Comparison of ENCODE assay signal across 9 cellular contexts in genomic region chr11:10906521-10906920, GRCh38. TPM values are rescaled to one million over a fixed set of nuclear protein-coding genes. Genes with fewer than 3 reads are reported as not detected.
A peak's percentile ranks its signal among the peaks of the same experiment; 100 is the strongest.
DNase-seq lines count a peak whose midpoint lies in the region; ATAC-seq and TF ChIP-seq lines count a peak whose summit lies in the region.
"Had no signal": no experiment of that assay in that cellular context is flagged by ENCODE, and none has a peak within 500 bp of the region (broad histone marks: within the 10 kb centered on the region; RNA-seq: fewer than 3 reads in every experiment).

No MANE protein-coding gene starts in this region.

- ATAC-seq in Right ventricle myocardium inferior, result peak; percentile 51
- ATAC-seq in upper lobe of right lung, result peak; percentile 21

- H3K27ac ChIP-seq in SJCRH30, result peak overlapping the region; percentile 34
- no peak overlapping the region for H3K27ac ChIP-seq in upper lobe of right lung

- H3K4me3 ChIP-seq in SJCRH30 (no peak overlapping the region), foreskin fibroblast (ENCODE audit: low read depth in 1 of 2, low read length in 2 of 2) (no peak overlapping the region), upper lobe of right lung (no peak overlapping the region)

- H3K9me3 ChIP-seq in SJCRH30 (replicated peaks) (no peaks in the 10 kb centered on the region), upper lobe of right lung (no peaks in the 10 kb centered on the region)

- no peaks in the 10 kb centered on the region for H3K27me3 ChIP-seq in SJCRH30
- no peaks in the 10 kb centered on the region for H3K27me3 ChIP-seq in upper lobe of right lung

- TF ChIP-seq CTCF in foreskin fibroblast (IDR thresholded peaks at IDR 0.05; ENCODE audit: low read depth, low read length) (no peak), upper lobe of right lung (IDR thresholded peaks at IDR 0.05) (no peak)

- DNase-seq in Right ventricle myocardium inferior (ENCODE audit: missing footprints) (no peak), cardiac septum (ENCODE audit: low spot score) (no peak), SJCRH30 (peak; percentile 63 to 86), foreskin fibroblast (peak; percentile 60 to 69), upper lobe of right lung (no peak), NCI-H187 treated with DMSO at 0.1 percent for 48 hours (lab: John Stamatoyannopoulos, UW) (no peak), superior temporal gyrus (ENCODE audit: extremely low spot score) (no peak)
- no peak for DNase-seq in activated CD4-positive, CD25-positive, alpha-beta regulatory T cell treated with anti-CD3 and anti-CD28 coated beads, Interleukin-2, amount 50 U/mL, for 72 hours
- DNase-seq: naive B cell had no signal

- H3K36me3 ChIP-seq in SJCRH30 (no peaks in the 10 kb centered on the region), upper lobe of right lung (no peaks in the 10 kb centered on the region)

- intact Hi-C loops in Right ventricle myocardium inferior (cut with DNase I) (loop anchor here (5.0 kb wide), 1 partner anchor 114 kb away; no protein-coding TSS in a partner anchor), cardiac septum (cut with DNase I) (no loop called here), upper lobe of right lung (cut with DNase I) (no loop called here)

- H3K4me1 ChIP-seq in SJCRH30 (peaks cover 36% of the 10 kb centered on the region), upper lobe of right lung (peaks cover 14% of the 10 kb centered on the region)

RNA-seq across cellular contexts. Expression of gene ZBED5, which starts 48.7 kb away (rescaled TPM):
- total RNA-seq in Right ventricle myocardium inferior (42.7 TPM), cardiac septum (38.8 TPM), upper lobe of right lung (37.6 TPM)
- total RNA-seq in SJCRH30 (2014; rRNA removed; shearing (Covaris generic)), result 59.6 and 73.8 TPM in 2 replicates

Comparison
In these comparisons a context has a peak if more than half of its experiments do, and no peak if none do; other contexts are left out.
1. DNase-seq: peak in SJCRH30 (2 of 2) and foreskin fibroblast (2 of 2); none in Right ventricle myocardium inferior (single experiment), cardiac septum (single experiment), upper lobe of right lung (single experiment), NCI-H187 treated with DMSO at 0.1 percent for 48 hours (single experiment), superior temporal gyrus (single experiment) and activated CD4-positive, CD25-positive, alpha-beta regulatory T cell treated with anti-CD3 and anti-CD28 coated beads, Interleukin-2, amount 50 U/mL, for 72 hours (single experiment).